Comparison of ENCODE assay signal across 25 cellular contexts in the genomic region with DNA sequence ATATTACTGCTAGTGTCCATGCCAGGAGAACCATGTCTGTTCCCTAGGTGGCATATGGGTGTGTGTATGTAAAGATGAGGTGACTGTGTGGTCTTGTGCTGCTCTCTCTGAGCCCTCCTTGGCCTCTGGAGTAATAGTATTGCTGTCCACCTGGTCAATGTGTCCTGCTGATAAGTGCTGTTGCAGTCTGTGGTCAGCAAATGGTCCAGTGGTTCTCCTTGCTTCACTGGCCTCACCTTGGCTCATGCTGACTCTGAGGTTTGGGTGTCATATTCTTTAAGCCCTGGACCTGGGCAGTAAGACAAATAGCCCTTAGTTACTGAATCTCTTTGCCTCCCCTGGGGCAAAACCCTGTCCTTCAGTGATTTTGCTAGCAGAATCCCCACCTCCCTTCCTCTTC.
"Had no signal": no experiment of that assay in that cellular context is flagged by ENCODE, and none has a peak within 500 bp of the region (broad histone marks: within the 10 kb centered on the region; RNA-seq: fewer than 3 reads in every experiment).

No MANE protein-coding gene starts in this region.

- H3K4me1 ChIP-seq: prostate gland had no signal

- H3K36me3 ChIP-seq: esophagus muscularis mucosa, heart left ventricle, prostate gland, sigmoid colon, thoracic aorta, transverse colon had no signal

- FAIRE-seq: colon, islet of Langerhans had no signal

- H3K9me3 ChIP-seq: prostate gland had no signal

- H3K27me3 ChIP-seq: esophagus muscularis mucosa, foreskin keratinocyte, heart left ventricle, neural progenitor cell, sigmoid colon, transverse colon had no signal

- H3K4me2 ChIP-seq: neural progenitor cell had no signal

- ATAC-seq: foreskin keratinocyte; heart left ventricle; left lobe of liver; mucosa of descending colon; natural killer cell treated with Interleukin-12 subunit alpha and Interleukin-12 subunit beta and Interleukin-15 and Interleukin-18, amount 100 ng/mL, for 72 hours; right cardiac atrium; stimulated activated effector memory CD8-positive, alpha-beta T cell treated with anti-CD3 and anti-CD28 coated beads, Interleukin-12 subunit alpha, Interleukin-12 subunit beta, amount 100 ng/mL, for 72 hours; stimulated activated naive CD8-positive, alpha-beta T cell treated with anti-CD3 and anti-CD28 coated beads, Interleukin-15, Interleukin-2, amounts not matched to agents 100 U/mL and 50 U/mL, for 24 hours had no signal

- H3K27ac ChIP-seq: epithelial cell of prostate, esophagus muscularis mucosa, foreskin keratinocyte, heart left ventricle, neural progenitor cell, prostate gland, sigmoid colon, thoracic aorta, transverse colon had no signal

- H3K9ac ChIP-seq: neural progenitor cell had no signal

- H3K4me3 ChIP-seq: esophagus muscularis mucosa, heart left ventricle, lung, mucosa of descending colon, neural progenitor cell, prostate gland, sigmoid colon, thoracic aorta, transverse colon had no signal

- DNase-seq: central memory CD4-positive, alpha-beta T cell; effector CD8-positive, alpha-beta T cell; endodermal cell; foreskin keratinocyte; heart left ventricle; hippocampal formation; mucosa of descending colon; naive B cell; right cardiac atrium; sigmoid colon; stimulated activated CD4-positive, alpha-beta T cell treated with anti-CD3 and anti-CD28 coated beads, Interleukin-2, amount 100 ng/mL, for 24 hours; stimulated activated CD4-positive, alpha-beta T cell treated with anti-CD3 and anti-CD28 coated beads, Interleukin-4, amount 100 ng/mL, for 24 hours; stimulated activated naive CD8-positive, alpha-beta T cell treated with anti-CD3 and anti-CD28 coated beads, Interleukin-15, Interleukin-2, amounts not matched to agents 100 U/mL and 50 U/mL, for 24 hours; transverse colon had no signal

- H2AFZ ChIP-seq: neural progenitor cell had no signal
